Comparison of ENCODE assay signal across 10 cellular contexts in the genomic region with DNA sequence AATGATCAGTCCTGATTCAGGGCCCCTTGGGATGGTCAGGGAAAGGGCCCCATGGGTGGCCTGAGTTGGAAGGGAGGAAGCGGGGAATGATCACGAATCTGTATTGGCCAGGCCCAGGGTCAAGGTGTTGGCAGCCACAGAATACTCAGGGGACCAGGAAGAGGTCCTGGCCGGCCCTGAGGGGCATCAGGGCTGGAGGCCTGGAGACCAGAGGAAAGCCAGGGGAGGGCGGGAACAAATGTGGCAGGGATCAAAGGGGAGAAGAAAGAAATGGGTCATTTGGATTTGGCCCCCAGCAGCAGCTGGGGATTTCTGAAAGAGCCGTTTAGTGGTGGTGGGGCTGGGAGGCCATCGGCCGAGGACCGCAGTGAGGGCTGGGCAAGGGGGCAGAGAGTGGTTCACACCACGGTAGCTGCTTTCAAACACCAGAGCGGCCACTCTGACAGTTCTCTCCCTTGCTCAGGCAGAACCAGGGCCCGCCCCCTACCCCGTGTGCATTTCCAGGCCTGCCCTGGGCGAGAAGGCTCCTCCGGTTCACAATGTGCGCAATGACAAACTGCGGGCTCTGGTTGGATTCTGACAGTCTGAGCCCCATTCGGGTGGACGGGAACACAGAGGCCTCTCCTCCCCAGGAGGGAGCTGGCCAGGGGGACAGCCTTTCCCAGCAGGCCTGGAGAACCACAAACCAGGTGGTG.
"Had no signal": no experiment of that assay in that cellular context is flagged by ENCODE, and none has a peak within 500 bp of the region (broad histone marks: within the 10 kb centered on the region; RNA-seq: fewer than 3 reads in every experiment).

No MANE protein-coding gene starts in this region.

- H3K4me1 ChIP-seq: foreskin keratinocyte, prostate gland had no signal

- DNase-seq: activated CD4-positive, alpha-beta T cell treated with anti-CD3 and anti-CD28 coated beads, Interleukin-2, amount 50 U/mL, for 4 hours; activated gamma-delta T cell; activated T-cell treated with anti-CD3 and anti-CD28 coated beads, Interleukin-2, amount 50 U/mL, for 4 hours; foreskin keratinocyte; stimulated activated CD4-positive, alpha-beta T cell treated with anti-CD3 and anti-CD28 coated beads, Interleukin-4, amount 100 ng/mL, for 1 hour; stimulated activated CD8-positive, alpha-beta memory T cell treated with anti-CD3 and anti-CD28 coated beads, Interleukin-4, amount 100 ng/mL, for 48 hours had no signal

- ATAC-seq: activated T-cell treated with anti-CD3 and anti-CD28 coated beads, Interleukin-2, amount 50 U/mL, for 4 hours; foreskin keratinocyte; WTC11 had no signal

- H3K9me3 ChIP-seq: ascending aorta, neutrophil, prostate gland had no signal

- H3K4me3 ChIP-seq: ascending aorta, prostate gland had no signal

- H3K27ac ChIP-seq: ascending aorta, foreskin keratinocyte, neutrophil, prostate gland had no signal

- H3K36me3 ChIP-seq: ascending aorta, neutrophil, prostate gland had no signal

- H3K27me3 ChIP-seq: ascending aorta had no signal
